17 cellular contexts compared by ENCODE assay signal in genomic region chr18:57543560-57543959, GRCh38.
"Had no signal": no experiment of that assay in that cellular context is flagged by ENCODE, and none has a peak within 500 bp of the region (broad histone marks: within the 10 kb centered on the region; RNA-seq: fewer than 3 reads in every experiment).

No MANE protein-coding gene starts in this region.

- H3K9me3 ChIP-seq: body of pancreas, thoracic aorta had no signal

- H3K36me3 ChIP-seq: thoracic aorta had no signal

- H3K36me3 Mint-ChIP-seq: activated CD8-positive, alpha-beta memory T cell treated with anti-CD3 and anti-CD28 coated beads, Interleukin-2, amount 10 ng/mL, durations not matched to agents 7 days and 5 days; natural killer cell; stimulated activated naive B cell treated with anti-CD40 and anti-IgM and Interleukin-4, amounts not matched to agents 10 μg/mL and 1 μg/mL and 100 μg/mL, for 72 hours had no signal

- DNase-seq: activated CD4-positive, alpha-beta memory T cell treated with anti-CD3 and anti-CD28 coated beads, Interleukin-2, amount 10 ng/mL, durations not matched to agents 7 days and 5 days; activated CD4-positive, alpha-beta T cell treated with anti-CD3 and anti-CD28 coated beads for 48 hours; activated CD4-positive, CD25-positive, alpha-beta regulatory T cell; activated CD8-positive, alpha-beta memory T cell treated with anti-CD3 and anti-CD28 coated beads, Interleukin-2, amount 10 ng/mL, durations not matched to agents 7 days and 5 days; activated naive CD4-positive, alpha-beta T cell treated with anti-CD3 and anti-CD28 coated beads for 36 hours; activated T-cell treated with anti-CD3 and anti-CD28 coated beads, Interleukin-2, amount 50 U/mL, for 1 hour; body of pancreas; dorsolateral prefrontal cortex; endodermal cell; erythroblast; kidney; natural killer cell; stimulated activated naive B cell treated with anti-CD40 and anti-IgM and Interleukin-4, amounts not matched to agents 10 μg/mL and 1 μg/mL and 100 μg/mL, for 72 hours; T-helper 9 cell had no signal

- H3K4me1 Mint-ChIP-seq: activated CD4-positive, alpha-beta memory T cell treated with anti-CD3 and anti-CD28 coated beads, Interleukin-2, amount 10 ng/mL, durations not matched to agents 7 days and 5 days; activated T-helper 17 cell treated with anti-CD3 and anti-CD28 coated beads, Interleukin-2, amount 50 U/mL, for 72 hours; natural killer cell had no signal

- H3K4me3 ChIP-seq: body of pancreas, dorsolateral prefrontal cortex, lung, thoracic aorta had no signal

- H3K27ac Mint-ChIP-seq: activated CD4-positive, alpha-beta memory T cell treated with anti-CD3 and anti-CD28 coated beads, Interleukin-2, amount 10 ng/mL, durations not matched to agents 7 days and 5 days; activated CD8-positive, alpha-beta memory T cell treated with anti-CD3 and anti-CD28 coated beads, Interleukin-2, amount 10 ng/mL, durations not matched to agents 7 days and 5 days; activated naive CD4-positive, alpha-beta T cell treated with anti-CD3 and anti-CD28 coated beads for 36 hours; activated T-helper 17 cell treated with anti-CD3 and anti-CD28 coated beads, Interleukin-2, amount 50 U/mL, for 72 hours; endodermal cell; natural killer cell; stimulated activated naive B cell treated with anti-CD40 and anti-IgM and Interleukin-4, amounts not matched to agents 10 μg/mL and 1 μg/mL and 100 μg/mL, for 72 hours had no signal

- H3K4me1 ChIP-seq: body of pancreas had no signal

- H3K27me3 Mint-ChIP-seq: activated T-helper 17 cell treated with anti-CD3 and anti-CD28 coated beads, Interleukin-2, amount 50 U/mL, for 72 hours had no signal

- H3K4me3 Mint-ChIP-seq: activated CD4-positive, alpha-beta memory T cell treated with anti-CD3 and anti-CD28 coated beads, Interleukin-2, amount 10 ng/mL, durations not matched to agents 7 days and 5 days; activated CD8-positive, alpha-beta memory T cell treated with anti-CD3 and anti-CD28 coated beads, Interleukin-2, amount 10 ng/mL, durations not matched to agents 7 days and 5 days; activated naive CD4-positive, alpha-beta T cell treated with anti-CD3 and anti-CD28 coated beads for 36 hours; activated T-helper 17 cell treated with anti-CD3 and anti-CD28 coated beads, Interleukin-2, amount 50 U/mL, for 72 hours; endodermal cell; natural killer cell; stimulated activated naive B cell treated with anti-CD40 and anti-IgM and Interleukin-4, amounts not matched to agents 10 μg/mL and 1 μg/mL and 100 μg/mL, for 72 hours had no signal

- H3K27ac ChIP-seq: body of pancreas, dorsolateral prefrontal cortex, thoracic aorta had no signal

- H3K27me3 ChIP-seq: body of pancreas, dorsolateral prefrontal cortex had no signal

- H3K9me3 Mint-ChIP-seq: activated CD4-positive, alpha-beta memory T cell treated with anti-CD3 and anti-CD28 coated beads, Interleukin-2, amount 10 ng/mL, durations not matched to agents 7 days and 5 days; activated naive CD4-positive, alpha-beta T cell treated with anti-CD3 and anti-CD28 coated beads for 36 hours; activated T-helper 17 cell treated with anti-CD3 and anti-CD28 coated beads, Interleukin-2, amount 50 U/mL, for 72 hours; endodermal cell; natural killer cell; stimulated activated naive B cell treated with anti-CD40 and anti-IgM and Interleukin-4, amounts not matched to agents 10 μg/mL and 1 μg/mL and 100 μg/mL, for 72 hours had no signal
